Comparison of ENCODE assay signal across 23 cellular contexts in the genomic region with DNA sequence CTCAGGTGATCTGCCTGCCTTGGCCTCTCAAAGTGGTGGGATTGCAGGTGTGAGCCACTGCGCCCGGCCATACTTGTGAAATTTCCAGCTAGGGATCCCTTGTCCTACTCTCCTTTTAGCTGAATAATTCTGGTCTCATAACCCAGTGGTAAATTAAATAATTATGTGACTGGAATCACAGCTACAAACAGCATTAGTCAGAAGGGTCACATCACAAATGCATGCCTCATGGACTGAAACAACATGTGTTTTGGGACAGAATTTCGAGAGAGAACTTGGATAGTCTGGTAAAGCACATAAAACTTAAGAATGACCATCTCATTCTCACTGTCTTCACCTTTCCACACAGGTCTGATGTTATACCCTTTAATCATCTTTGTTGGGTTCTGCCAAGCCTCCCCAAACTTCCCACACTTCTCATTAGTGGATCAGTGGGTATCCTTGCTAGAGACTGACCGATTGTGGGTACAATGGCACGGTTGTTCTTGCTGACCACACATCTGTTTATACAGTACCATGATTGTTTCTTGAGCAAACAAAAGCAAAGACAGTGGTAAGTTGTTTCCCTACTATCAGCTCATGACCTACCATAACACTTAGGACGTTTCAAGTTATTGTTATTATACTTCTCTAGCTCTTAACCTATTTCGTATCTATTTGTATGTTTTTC. TPM values are rescaled to one million over a fixed set of nuclear protein-coding genes. Genes with fewer than 3 reads are reported as not detected.
DNase-seq lines count a peak whose midpoint lies in the region; ATAC-seq and TF ChIP-seq lines count a peak whose summit lies in the region.
"Had no signal": no experiment of that assay in that cellular context is flagged by ENCODE, and none has a peak within 500 bp of the region (broad histone marks: within the 10 kb centered on the region; RNA-seq: fewer than 3 reads in every experiment).

No MANE protein-coding gene starts in this region.

- no peak for TF ChIP-seq POLR2A in spleen (IDR thresholded peaks at IDR 0.05)

- H3K4me3 ChIP-seq in heart right ventricle, result no peak overlapping the region
- no peak overlapping the region for H3K4me3 ChIP-seq in spleen
- H3K4me3 ChIP-seq: gastroesophageal sphincter, SJSA1, transverse colon had no signal

- H3K36me3 ChIP-seq in heart right ventricle (no peaks in the 10 kb centered on the region), spleen (peaks cover 0 to 20% (median 0%) of the 10 kb centered on the region in 6 donors)
- H3K36me3 ChIP-seq: gastroesophageal sphincter, SJSA1, transverse colon had no signal

- no peak for ATAC-seq in heart right ventricle
- ATAC-seq: gastroesophageal sphincter had no signal

- H3K4me1 ChIP-seq in heart right ventricle, result no peaks in the 10 kb centered on the region
- no peaks in the 10 kb centered on the region for H3K4me1 ChIP-seq in spleen
- H3K4me1 ChIP-seq: SJSA1, transverse colon had no signal

- peak; percentile 21 for DNase-seq in AG08396 (ENCODE audit: low spot score)
- peak; percentile 44 for DNase-seq in HuH-7.5 (ENCODE audit: low spot score)
- DNase-seq in epidermal melanocyte (ENCODE audit: insufficient read length, low spot score), result peak; percentile 70
- peak; percentile 61 for DNase-seq in middle frontal gyrus (ENCODE audit: extremely low spot score, low spot score)
- no peak for DNase-seq in iPS-NIHi7 (ENCODE audit: extremely low spot score)
- no peak for DNase-seq in heart right ventricle
- DNase-seq in spleen, result no peak
- no peak for DNase-seq in cerebellar cortex (ENCODE audit: low spot score)
- DNase-seq: activated CD4-positive, alpha-beta T cell treated with anti-CD3 and anti-CD28 coated beads for 4 hours; activated naive CD8-positive, alpha-beta T cell treated with anti-CD3 and anti-CD28 coated beads for 36 hours; activated T-cell treated with anti-CD3 and anti-CD28 coated beads, Interleukin-2, amount 50 U/mL, for 1 hour; cerebellar nuclear complex; COR-L47; endodermal cell; KBM-7; NCI-H1417; NCI-H2227 treated with DMSO at 0.1 percent for 48 hours; stimulated activated CD4-positive, alpha-beta T cell treated with anti-CD3 and anti-CD28 coated beads, Interleukin-4, amount 100 ng/mL, for 4 hours; T1000; transverse colon had no signal

- intact Hi-C loops in heart right ventricle (cut with DNase I), result no loop called here
- intact Hi-C loops in spleen (cut with DNase I; ENCODE audit: low total_unique reads), result no loop called here

- H3K27me3 ChIP-seq in heart right ventricle, result no peaks in the 10 kb centered on the region
- H3K27me3 ChIP-seq in spleen (replicated peaks in 1 of 7), result no peaks in the 10 kb centered on the region
- H3K27me3 ChIP-seq: gastroesophageal sphincter, transverse colon had no signal

- H3K27ac ChIP-seq in heart right ventricle (no peak overlapping the region), spleen (no peak overlapping the region)
- H3K27ac ChIP-seq: gastroesophageal sphincter, SJSA1, transverse colon had no signal

- TF ChIP-seq CTCF in heart right ventricle (IDR thresholded peaks at IDR 0.05) (no peak), spleen (IDR thresholded peaks at IDR 0.05 in 8 of 11, conservative IDR thresholded peaks at IDR 0.05 in 3 of 11) (no peak)

- WGBS in heart right ventricle, 2 donors, result 88 to 90% methylated on average over 7 of the region's 7 CpGs
- WGBS in spleen, 5 donors, result 81 to 93% (median 90%) methylated on average over 7 of the region's 7 CpGs

- no peaks in the 10 kb centered on the region for H3K9me3 ChIP-seq in heart right ventricle
- no peaks in the 10 kb centered on the region for H3K9me3 ChIP-seq in spleen
- H3K9me3 ChIP-seq: gastroesophageal sphincter, SJSA1, transverse colon had no signal

RNA-seq across cellular contexts. Expression of gene GPRC5D, which starts 5.1 kb away (rescaled TPM):
- total RNA-seq in heart right ventricle (not detected), spleen (1 to 10 TPM in 1 of 7 donors, under 1 TPM in 3, not detected in 3; 0.40 to 1.4 (median 0.48) TPM)
- polyA plus RNA-seq in heart right ventricle (under 1 TPM in 1 of 2 donors, not detected in 1; 0.04 TPM), spleen (under 1 TPM in 1 of 3 donors, not detected in 2; 0.23 TPM)
- total RNA-seq: A673; activated naive CD8-positive, alpha-beta T cell treated with anti-CD3 and anti-CD28 coated beads for 36 hours; endodermal cell; gastroesophageal sphincter; SJSA1 had no signal

RNA-seq across cellular contexts. Expression of gene HEBP1, which starts 53.2 kb away (rescaled TPM):
- total RNA-seq in heart right ventricle, result 10 to 100 TPM; 45.2 to 71.4 (median 51.4) TPM
- polyA plus RNA-seq in heart right ventricle, result 10 to 100 TPM; 23.7 to 72.0 TPM
- total RNA-seq in spleen, result 10 to 100 TPM; 44.4 to 77.2 (median 60.7) TPM
- polyA plus RNA-seq in spleen, result 10 to 100 TPM; 25.1 to 79.4 (median 54.6) TPM

RNA-seq across cellular contexts. Expression of gene GPRC5A, which starts 55.5 kb away (rescaled TPM):
- 1 to 10 TPM in 3 of 10 donors, under 1 TPM in 7; 0.26 to 4.5 (median 0.88) TPM for total RNA-seq in heart right ventricle
- polyA plus RNA-seq in heart right ventricle, result under 1 TPM; 0.75 to 0.95 TPM
- 1 to 10 TPM in 3 of 7 donors, under 1 TPM in 4; 0.09 to 3.0 (median 0.69) TPM for total RNA-seq in spleen
- polyA plus RNA-seq in spleen, result under 1 TPM; 0.09 to 0.18 (median 0.13) TPM

Comparison
In these comparisons a context has a peak if more than half of its experiments do, and no peak if none do; other contexts are left out.
1. DNase-seq: peak in AG08396 (single experiment), HuH-7.5 (single experiment), epidermal melanocyte (single experiment) and middle frontal gyrus (single experiment); none in iPS-NIHi7 (single experiment), heart right ventricle (0 of 2), spleen (single experiment) and cerebellar cortex (single experiment).